ENCODE assay signal across 12 cellular contexts in genomic region chr2:200077210-200077650, GRCh38.
DNase-seq lines count a peak whose midpoint lies in the region; ATAC-seq and TF ChIP-seq lines count a peak whose summit lies in the region.
"Had no signal": no experiment of that assay in that cellular context is flagged by ENCODE, and none has a peak within 500 bp of the region (broad histone marks: within the 10 kb centered on the region; RNA-seq: fewer than 3 reads in every experiment).

No MANE protein-coding gene starts in this region.

- TF ChIP-seq CTCF in Caco-2 (IDR thresholded peaks at IDR 0.05; ENCODE audit: insufficient read depth in 1 of 2, low read depth in 1 of 2, low read length in 1 of 2, severe bottlenecking in 1 of 2, unreplicated experiment in 1 of 2) = no peak
- no peak for TF ChIP-seq CTCF in mesothelial cell of epicardium (IDR thresholded peaks at IDR 0.05; ENCODE audit: unreplicated experiment)
- TF ChIP-seq CTCF in GM10266 (IDR thresholded peaks at IDR 0.05; ENCODE audit: control insufficient read depth, insufficient read depth, low read depth, missing control alignments) = no peak
- TF ChIP-seq CTCF in uterus (IDR thresholded peaks at IDR 0.05) = no peak

- POLR2A ChIA-PET in Caco-2 (lab: Charles Lee) = no interaction called here

- DNase-seq in Caco-2 = peak in 1 of 2 experiments; percentile 67
- peak; percentile 35 for DNase-seq in HuH-7.5 (ENCODE audit: low spot score)
- peak; percentile 49 for DNase-seq in dedifferentiated amniotic fluid mesenchymal stem cell (ENCODE audit: extremely low spot score)
- no peak for DNase-seq in mesothelial cell of epicardium (ENCODE audit: low spot score in 2 of 2, unreplicated experiment in 2 of 2)
- DNase-seq in GM10266 (ENCODE audit: extremely low spot score) = no peak
- no peak for DNase-seq in uterus
- DNase-seq: activated CD4-positive, alpha-beta memory T cell treated with anti-CD3 and anti-CD28 coated beads, Interleukin-2, amount 10 ng/mL, durations not matched to agents 7 days and 5 days; right cardiac atrium had no signal

- no TSS peak for BruUV-seq in Caco-2 (replicated peaks; lab: Mats Ljungman, UMichigan)

- intact Hi-C loops in Caco-2 (cut with micrococcal nuclease; ENCODE audit: unreplicated experiment) (loop anchor here (1.0 to 5.0 kb wide), 4 partner anchors 15 to 226 kb away; no protein-coding TSS in a partner anchor), uterus (cut with DNase I; ENCODE audit: low total_unique reads) (no loop called here)

- H3K4me1 Mint-ChIP-seq in Caco-2 (ENCODE audit: low read depth, unreplicated experiment) = peaks cover 29% of the 10 kb centered on the region
- H3K4me1 Mint-ChIP-seq in mesothelial cell of epicardium = peaks cover 12% of the 10 kb centered on the region
- H3K4me1 Mint-ChIP-seq: activated CD4-positive, alpha-beta memory T cell treated with anti-CD3 and anti-CD28 coated beads, Interleukin-2, amount 10 ng/mL, durations not matched to agents 7 days and 5 days; central memory CD8-positive, alpha-beta T cell; stimulated activated effector memory CD8-positive, alpha-beta T cell treated with anti-CD3 and anti-CD28 coated beads, Interleukin-12 subunit alpha, Interleukin-12 subunit beta, amount 100 ng/mL, for 72 hours had no signal

- H3K27ac Mint-ChIP-seq in Caco-2 (ENCODE audit: unreplicated experiment) (peak overlapping the region; percentile 67), mesothelial cell of epicardium (peak overlapping the region; percentile 87)
- H3K27ac Mint-ChIP-seq: activated CD4-positive, alpha-beta memory T cell treated with anti-CD3 and anti-CD28 coated beads, Interleukin-2, amount 10 ng/mL, durations not matched to agents 7 days and 5 days; stimulated activated effector memory CD8-positive, alpha-beta T cell treated with anti-CD3 and anti-CD28 coated beads, Interleukin-12 subunit alpha, Interleukin-12 subunit beta, amount 100 ng/mL, for 72 hours had no signal

- H3K36me3 ChIP-seq in Caco-2 (ENCODE audit: control insufficient read depth, insufficient read depth, low read length) (no peaks in the 10 kb centered on the region), uterus (no peaks in the 10 kb centered on the region)

- H3K27me3 Mint-ChIP-seq in Caco-2 (ENCODE audit: insufficient read depth, unreplicated experiment) = no peaks in the 10 kb centered on the region
- H3K27me3 Mint-ChIP-seq in mesothelial cell of epicardium (ENCODE audit: low read depth) = no peaks in the 10 kb centered on the region

- H3K27me3 ChIP-seq in Caco-2 (replicated peaks; ENCODE audit: control insufficient read depth, insufficient read depth, low read length) (no peaks in the 10 kb centered on the region), uterus (no peaks in the 10 kb centered on the region)

- no peaks in the 10 kb centered on the region for H3K36me3 Mint-ChIP-seq in Caco-2 (ENCODE audit: insufficient read depth, unreplicated experiment)
- no peaks in the 10 kb centered on the region for H3K36me3 Mint-ChIP-seq in mesothelial cell of epicardium
- H3K36me3 Mint-ChIP-seq: stimulated activated effector memory CD8-positive, alpha-beta T cell treated with anti-CD3 and anti-CD28 coated beads, Interleukin-12 subunit alpha, Interleukin-12 subunit beta, amount 100 ng/mL, for 72 hours had no signal

- H3K9me3 ChIP-seq in Caco-2 (no peaks in the 10 kb centered on the region), uterus (no peaks in the 10 kb centered on the region)

- peak overlapping the region; percentile 58 for H3K4me3 Mint-ChIP-seq in Caco-2 (ENCODE audit: unreplicated experiment)
- H3K4me3 Mint-ChIP-seq in mesothelial cell of epicardium = no peak overlapping the region
- H3K4me3 Mint-ChIP-seq: activated CD4-positive, alpha-beta memory T cell treated with anti-CD3 and anti-CD28 coated beads, Interleukin-2, amount 10 ng/mL, durations not matched to agents 7 days and 5 days; central memory CD8-positive, alpha-beta T cell; stimulated activated effector memory CD8-positive, alpha-beta T cell treated with anti-CD3 and anti-CD28 coated beads, Interleukin-12 subunit alpha, Interleukin-12 subunit beta, amount 100 ng/mL, for 72 hours had no signal

- H3K9me3 Mint-ChIP-seq in Caco-2 (ENCODE audit: unreplicated experiment) = peaks cover 7% of the 10 kb centered on the region
- peaks cover under 1% of the 10 kb centered on the region for H3K9me3 Mint-ChIP-seq in mesothelial cell of epicardium
- H3K9me3 Mint-ChIP-seq: activated CD4-positive, alpha-beta memory T cell treated with anti-CD3 and anti-CD28 coated beads, Interleukin-2, amount 10 ng/mL, durations not matched to agents 7 days and 5 days; central memory CD8-positive, alpha-beta T cell had no signal

- H3K4me1 ChIP-seq in Caco-2 (peaks cover 30% of the 10 kb centered on the region), uterus (no peaks in the 10 kb centered on the region)

- CTCF ChIA-PET in Caco-2 (lab: Charles Lee) = no interaction called here

- ATAC-seq in GM19455 (IDR thresholded peaks at IDR 0.05; ENCODE audit: unreplicated experiment) (no peak), GM21528 (IDR thresholded peaks at IDR 0.05; ENCODE audit: low FRiP score, unreplicated experiment) (no peak)
- ATAC-seq: stimulated activated effector memory CD8-positive, alpha-beta T cell treated with anti-CD3 and anti-CD28 coated beads, Interleukin-12 subunit alpha, Interleukin-12 subunit beta, amount 100 ng/mL, for 72 hours had no signal

- H3K27ac ChIP-seq in uterus = no peak overlapping the region

- TF ChIP-seq POLR2A in uterus (IDR thresholded peaks at IDR 0.05) = no peak

- H3K4me3 ChIP-seq in Caco-2 (ENCODE audit: low read depth, low read length) (no peak overlapping the region), uterus (no peak overlapping the region)

Comparison
In these comparisons a context has a peak if more than half of its experiments do, and no peak if none do; other contexts are left out.
1. DNase-seq: peak in HuH-7.5 (single experiment) and dedifferentiated amniotic fluid mesenchymal stem cell (single experiment); none in mesothelial cell of epicardium (0 of 2), GM10266 (single experiment) and uterus (0 of 2).